ENCODE assay signal across 30 cellular contexts in genomic region chr2:157813477-157813876, GRCh38.
"Had no signal": no experiment of that assay in that cellular context is flagged by ENCODE, and none has a peak within 500 bp of the region (broad histone marks: within the 10 kb centered on the region; RNA-seq: fewer than 3 reads in every experiment).

No MANE protein-coding gene starts in this region.

- H3K27me3 ChIP-seq: adrenal gland, MG63, SJCRH30 had no signal

- ATAC-seq: activated CD4-positive, alpha-beta T cell treated with anti-CD3 and anti-CD28 coated beads for 36 hours; activated CD4-positive, CD25-positive, alpha-beta regulatory T cell treated with anti-CD3 and anti-CD28 coated beads, Interleukin-2, amount 50 U/mL, for 24 hours; activated CD8-positive, alpha-beta T cell treated with anti-CD3 and anti-CD28 coated beads, Interleukin-2, amount 10 ng/mL, durations not matched to agents 7 days and 5 days; activated naive CD4-positive, alpha-beta T cell treated with anti-CD3 and anti-CD28 coated beads, Interleukin-2, amount 50 U/mL, for 72 hours; Panc1; WTC11 had no signal

- H3K4me3 Mint-ChIP-seq: activated CD4-positive, alpha-beta T cell treated with anti-CD3 and anti-CD28 coated beads for 36 hours; activated CD4-positive, alpha-beta T cell treated with anti-CD3 and anti-CD28 coated beads, Interleukin-2, amount 10 ng/mL, durations not matched to agents 7 days and 5 days; activated CD8-positive, alpha-beta T cell treated with anti-CD3 and anti-CD28 coated beads, Interleukin-2, amount 10 ng/mL, durations not matched to agents 7 days and 5 days; activated naive CD4-positive, alpha-beta T cell treated with anti-CD3 and anti-CD28 coated beads for 36 hours; activated T-cell treated with anti-CD3 and anti-CD28 coated beads, Interleukin-2, amount 50 U/mL, for 24 hours; brain; T-helper 2 cell treated with Interferon-gamma antibody and Interleukin-4, amounts not matched to agents 5 μg/mL and 100 μg/mL, for 36 hours; WTC11 had no signal

- H3K9me3 Mint-ChIP-seq: activated CD4-positive, alpha-beta T cell treated with anti-CD3 and anti-CD28 coated beads, Interleukin-2, amount 10 ng/mL, durations not matched to agents 7 days and 5 days; activated naive CD4-positive, alpha-beta T cell treated with anti-CD3 and anti-CD28 coated beads for 36 hours; activated T-cell treated with anti-CD3 and anti-CD28 coated beads, Interleukin-2, amount 50 U/mL, for 24 hours; activated T-helper 2 cell treated with anti-CD3 and anti-CD28 coated beads, Interferon-gamma antibody, Interleukin-2, Interleukin-4, amounts not matched to agents 10 μg/mL and 5 μg/mL and 100 μg/mL, durations not matched to agents 14 hours and 24 hours and 36 hours; T-helper 2 cell treated with Interferon-gamma antibody and Interleukin-4, amounts not matched to agents 5 μg/mL and 100 μg/mL, for 36 hours; WTC11 had no signal

- H3K4me3 ChIP-seq: adrenal gland, MG63, SJCRH30, SK-N-MC had no signal

- H3K27ac ChIP-seq: adrenal gland, SJCRH30, SK-N-MC had no signal

- H3K9me3 ChIP-seq: adrenal gland, MG63, SJCRH30 had no signal

- FAIRE-seq: bronchial epithelial cell, TTC549 had no signal

- H3K27me3 Mint-ChIP-seq: activated CD4-positive, alpha-beta T cell treated with anti-CD3 and anti-CD28 coated beads for 36 hours; activated CD4-positive, alpha-beta T cell treated with anti-CD3 and anti-CD28 coated beads, Interleukin-2, amount 10 ng/mL, durations not matched to agents 7 days and 5 days; activated T-cell treated with anti-CD3 and anti-CD28 coated beads, Interleukin-2, amount 50 U/mL, for 24 hours; brain had no signal

- H3K27ac Mint-ChIP-seq: activated CD4-positive, alpha-beta T cell treated with anti-CD3 and anti-CD28 coated beads for 36 hours; activated CD4-positive, alpha-beta T cell treated with anti-CD3 and anti-CD28 coated beads, Interleukin-2, amount 10 ng/mL, durations not matched to agents 7 days and 5 days; activated CD8-positive, alpha-beta T cell treated with anti-CD3 and anti-CD28 coated beads, Interleukin-2, amount 10 ng/mL, durations not matched to agents 7 days and 5 days; activated naive CD4-positive, alpha-beta T cell treated with anti-CD3 and anti-CD28 coated beads for 36 hours; activated naive CD4-positive, alpha-beta T cell treated with anti-CD3 and anti-CD28 coated beads, Interleukin-2, amount 50 U/mL, for 72 hours; activated T-cell treated with anti-CD3 and anti-CD28 coated beads, Interleukin-2, amount 50 U/mL, for 24 hours; activated T-helper 2 cell treated with anti-CD3 and anti-CD28 coated beads, Interferon-gamma antibody, Interleukin-2, Interleukin-4, amounts not matched to agents 10 μg/mL and 5 μg/mL and 100 μg/mL, durations not matched to agents 14 hours and 24 hours and 36 hours; brain; T-helper 2 cell treated with Interferon-gamma antibody and Interleukin-4, amounts not matched to agents 5 μg/mL and 100 μg/mL, for 36 hours; WTC11 had no signal

- DNase-seq: activated CD4-positive, alpha-beta T cell treated with anti-CD3 and anti-CD28 coated beads for 36 hours; activated CD4-positive, alpha-beta T cell treated with anti-CD3 and anti-CD28 coated beads, Interleukin-2, amount 10 ng/mL, durations not matched to agents 7 days and 5 days; activated CD4-positive, alpha-beta T cell treated with anti-CD3 and anti-CD28 coated beads, Interleukin-2, amount 50 U/mL, for 48 hours; activated CD8-positive, alpha-beta T cell treated with anti-CD3 and anti-CD28 coated beads, Interleukin-2, amount 10 ng/mL, durations not matched to agents 7 days and 5 days; activated gamma-delta T cell treated with Interleukin-2 at 50 U/mL for 16 hours; activated naive CD4-positive, alpha-beta T cell treated with anti-CD3 and anti-CD28 coated beads for 36 hours; activated T-cell treated with anti-CD3 and anti-CD28 coated beads, Interleukin-2, amount 50 U/mL, for 24 hours; adrenal gland; Kasumi-1; KBM-7; MG63; NCI-H1048; NCI-H1105 treated with DMSO at 0.1 percent for 48 hours; NCI-H1436 treated with DMSO at 0.1 percent for 48 hours; NCI-H1694 treated with DMSO at 0.1 percent for 48 hours; NCI-H2029; NCI-H345; NCI-H524 treated with DMSO at 0.1 percent for 48 hours; SHP77; SJCRH30 had no signal
